ENCODE assay signal across 18 cellular contexts in the genomic region with DNA sequence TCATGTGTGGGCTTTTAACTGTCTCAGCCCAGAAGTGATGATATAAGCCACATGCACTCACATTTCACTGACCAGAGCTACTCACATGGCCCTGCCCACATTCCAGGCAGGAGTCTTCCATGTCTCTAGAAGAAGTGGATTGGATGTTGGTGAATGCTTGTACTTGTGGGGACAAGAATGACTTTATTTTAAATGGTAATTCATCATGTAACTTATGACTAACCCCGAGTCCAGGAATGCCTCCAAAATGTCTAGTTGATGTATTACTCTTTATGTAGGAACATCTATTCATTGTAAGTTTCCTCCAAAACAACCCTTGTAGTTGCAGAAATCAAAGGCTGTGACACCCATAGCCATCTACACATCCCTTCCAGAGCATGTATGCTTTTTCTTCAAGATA. TPM values are rescaled to one million over a fixed set of nuclear protein-coding genes. Genes with fewer than 3 reads are reported as not detected.
DNase-seq lines count a peak whose midpoint lies in the region; TF ChIP-seq lines count a peak whose summit lies in the region.
"Had no signal": no experiment of that assay in that cellular context is flagged by ENCODE, and none has a peak within 500 bp of the region (broad histone marks: within the 10 kb centered on the region; RNA-seq: fewer than 3 reads in every experiment).

No MANE protein-coding gene starts in this region.

- no peak overlapping the region for H3K4me2 ChIP-seq in hepatocyte

- H3K27ac ChIP-seq in hepatocyte (no peak overlapping the region), suprapubic skin (no peak overlapping the region)
- H3K27ac ChIP-seq: tibial artery had no signal

- H3K4me1 ChIP-seq in hepatocyte (ENCODE audit: insufficient read depth) (no peaks in the 10 kb centered on the region), suprapubic skin (peaks cover 10% of the 10 kb centered on the region)
- H3K4me1 ChIP-seq: BE2C, tibial artery had no signal

- H3K79me2 ChIP-seq in hepatocyte, result no peaks in the 10 kb centered on the region

- H3K9me3 ChIP-seq in hepatocyte (ENCODE audit: low read depth) (no peaks in the 10 kb centered on the region), suprapubic skin (no peaks in the 10 kb centered on the region)
- H3K9me3 ChIP-seq: BE2C, tibial artery had no signal

- 67% methylated on average over 1 of the region's 1 CpG for WGBS in hepatocyte (ENCODE audit: low lambda C conversion rate, missing lambda C conversion rate)
- WGBS in suprapubic skin, result 7% methylated on average over 1 of the region's 1 CpG

- no peaks in the 10 kb centered on the region for H3K9me2 ChIP-seq in hepatocyte (replicated peaks; ENCODE audit: insufficient read depth)

- H2AFZ ChIP-seq in hepatocyte, result no peak overlapping the region

- TF ChIP-seq EP300 in suprapubic skin (IDR thresholded peaks at IDR 0.05), result no peak

- no peaks in the 10 kb centered on the region for H3K36me3 ChIP-seq in hepatocyte (replicated peaks; ENCODE audit: insufficient read depth, low read depth)
- no peaks in the 10 kb centered on the region for H3K36me3 ChIP-seq in suprapubic skin
- H3K36me3 ChIP-seq: BE2C, tibial artery had no signal

- TF ChIP-seq CTCF in AG10803 (conservative IDR thresholded peaks at IDR 0.05; ENCODE audit: low read length) (no peak), hepatocyte (IDR thresholded peaks at IDR 0.05; ENCODE audit: poor library complexity) (no peak), suprapubic skin (IDR thresholded peaks at IDR 0.05) (no peak)

- peaks cover 6% of the 10 kb centered on the region for H3K27me3 ChIP-seq in hepatocyte
- peaks cover 15% of the 10 kb centered on the region for H3K27me3 ChIP-seq in suprapubic skin

- H3K4me3 ChIP-seq in AG10803 (ENCODE audit: low read length) (no peak overlapping the region), hepatocyte (no peak overlapping the region), suprapubic skin (no peak overlapping the region)
- H3K4me3 ChIP-seq: GM12878, K562, tibial artery had no signal

- no peak for TF ChIP-seq POLR2A in suprapubic skin (IDR thresholded peaks at IDR 0.05)

- H4K20me1 ChIP-seq in hepatocyte (ENCODE audit: insufficient read depth, poor library complexity, severe bottlenecking), result no peaks in the 10 kb centered on the region

- peak; percentile 71 for DNase-seq in AG10803 (ENCODE audit: low read depth)
- DNase-seq in HPDE6-E6E7 (ENCODE audit: extremely low spot score), result peak; percentile 73
- DNase-seq in astrocyte of the hippocampus (ENCODE audit: low read depth, low spot score), result peak; percentile 59
- peak; percentile 14 for DNase-seq in hepatocyte (ENCODE audit: low spot score)
- no peak for DNase-seq in T-helper 1 cell
- no peak for DNase-seq in NOMO-1 (lab: John Stamatoyannopoulos, UW; ENCODE audit: unreplicated experiment in 2 of 2)
- no peak for DNase-seq in T1000 (lab: John Stamatoyannopoulos, UW)
- no peak for DNase-seq in suprapubic skin (ENCODE audit: low spot score in 2 of 2)
- DNase-seq: activated CD4-positive, alpha-beta T cell treated with anti-CD3 and anti-CD28 coated beads for 1 hour; activated T-cell treated with anti-CD3 and anti-CD28 coated beads, Interleukin-2, amount 50 U/mL, for 24 hours; BE2C; effector CD4-positive, alpha-beta T cell; glutamatergic neuron; NCI-H1417; stimulated activated CD4-positive, alpha-beta T cell treated with anti-CD3 and anti-CD28 coated beads, Interleukin-15, amount 100 ng/mL, for 24 hours; tibial artery had no signal

RNA-seq across cellular contexts. Expression of gene CAMK1G, which starts 15.7 kb away (rescaled TPM):
- 1.0 and 1.1 TPM in 2 replicates for total RNA-seq in hepatocyte
- polyA plus RNA-seq in hepatocyte, result 0.85 and 1.2 TPM in 2 replicates
- under 1 TPM in 2 of 4 donors, not detected in 2; 0.23 to 0.34 TPM for total RNA-seq in suprapubic skin
- total RNA-seq: GM12878, K562 had no signal
- polyA plus RNA-seq: K562 had no signal

Comparison
In these comparisons a context has a peak if more than half of its experiments do, and no peak if none do; other contexts are left out.
1. DNase-seq: peak in AG10803 (single experiment), HPDE6-E6E7 (single experiment), astrocyte of the hippocampus (single experiment) and hepatocyte (single experiment); none in T-helper 1 cell (0 of 5), NOMO-1 (0 of 2), T1000 (single experiment) and suprapubic skin (0 of 2).